ENCODE assay signal across 11 cellular contexts in the genomic region with DNA sequence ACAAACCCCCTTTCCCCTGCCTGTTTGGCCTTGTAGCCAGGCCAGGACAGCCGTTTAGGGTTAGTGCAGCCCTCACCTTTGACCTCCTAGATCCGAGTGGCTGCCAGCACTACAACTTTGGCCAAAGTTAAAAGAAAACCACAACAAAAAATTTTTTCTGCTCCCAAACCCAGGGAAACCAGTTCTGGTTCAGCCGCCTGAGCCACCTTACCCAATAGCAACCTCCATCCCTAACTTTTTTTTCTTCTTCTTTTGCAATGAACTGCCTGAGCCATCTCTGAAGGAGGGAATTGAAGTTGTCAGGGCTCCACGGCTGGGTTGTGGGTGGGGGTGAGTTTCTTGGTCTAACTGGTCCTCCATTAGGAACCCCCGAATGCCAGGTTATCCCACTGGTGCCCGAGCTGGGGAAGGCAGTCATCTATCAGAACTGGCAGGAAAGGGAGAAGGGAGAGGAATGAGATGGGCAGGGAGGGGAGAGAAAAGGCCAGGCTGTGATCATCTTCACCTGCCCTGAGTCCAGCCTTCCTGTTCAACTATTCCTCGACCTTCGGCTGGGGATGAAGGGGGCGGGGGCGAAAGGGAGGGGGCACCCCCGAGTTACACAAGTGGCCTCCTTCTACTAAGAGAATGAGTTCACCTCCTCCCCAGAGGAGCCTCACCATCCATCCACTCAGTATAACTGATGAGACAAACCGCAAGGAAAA. TPM values are rescaled to one million over a fixed set of nuclear protein-coding genes. Genes with fewer than 3 reads are reported as not detected.
A peak's percentile ranks its signal among the peaks of the same experiment; 100 is the strongest.
DNase-seq lines count a peak whose midpoint lies in the region; ATAC-seq and TF ChIP-seq lines count a peak whose summit lies in the region.
"Had no signal": no experiment of that assay in that cellular context is flagged by ENCODE, and none has a peak within 500 bp of the region (broad histone marks: within the 10 kb centered on the region; RNA-seq: fewer than 3 reads in every experiment).

No MANE protein-coding gene starts in this region.

- DNase-seq in SJSA1 (ENCODE audit: low read depth in 1 of 2, low spot score in 2 of 2) (no peak), epithelial cell of proximal tubule (ENCODE audit: low read depth) (no peak), mesenchymal stem cell (peak; percentile 48), tibial nerve (ENCODE audit: low spot score in 2 of 2) (peak; percentile 57 to 71), hippocampal formation (lab: John Stamatoyannopoulos, UW) (no peak)
- DNase-seq: activated B cell treated with CpG ODN at 0.5 μM for 24 hours; activated naive CD4-positive, alpha-beta T cell treated with anti-CD3 and anti-CD28 coated beads, Interleukin-2, amount 50 U/mL, for 16 hours; Karpas-422 had no signal

- H2BK5ac ChIP-seq in mesenchymal stem cell (ENCODE audit: low read depth, low read length, poor library complexity, severe bottlenecking): peak overlapping the region; percentile 77

- H2BK15ac ChIP-seq in mesenchymal stem cell (ENCODE audit: low read depth, poor library complexity, severe bottlenecking): no peak overlapping the region

- no peaks in the 10 kb centered on the region for H3K9me3 ChIP-seq in SJSA1 (replicated peaks)
- no peaks in the 10 kb centered on the region for H3K9me3 ChIP-seq in mesenchymal stem cell (ENCODE audit: control insufficient read depth, low read length)
- H3K9me3 ChIP-seq in tibial nerve: no peaks in the 10 kb centered on the region

- TF ChIP-seq EP300 in tibial nerve (IDR thresholded peaks at IDR 0.05): peak in 1 of 2 donors; percentile 67

- no peak overlapping the region; the same call in 1 of the 2 replicates for H3K4me3 ChIP-seq in SJSA1
- H3K4me3 ChIP-seq in epithelial cell of proximal tubule (ENCODE audit: low read depth, low read length): peak overlapping the region; percentile 94
- peak overlapping the region in 1 of 2 experiments; percentile 83 for H3K4me3 ChIP-seq in mesenchymal stem cell (ENCODE audit: insufficient read depth in 1 of 2, low read depth in 1 of 2, low read length in 2 of 2)
- peak overlapping the region; percentile 46 to 84 (median 66) for H3K4me3 ChIP-seq in tibial nerve

- peak; percentile 27 to 38 for TF ChIP-seq POLR2A in tibial nerve (IDR thresholded peaks at IDR 0.05)

- H3K79me1 ChIP-seq in mesenchymal stem cell (replicated peaks; ENCODE audit: low read length, poor library complexity, severe bottlenecking): no peaks in the 10 kb centered on the region

- peak overlapping the region; percentile 71 for H2BK120ac ChIP-seq in mesenchymal stem cell (ENCODE audit: low read depth, low read length)

- peaks cover 29% of the 10 kb centered on the region for H3K4me1 ChIP-seq in SJSA1 (replicated peaks)
- H3K4me1 ChIP-seq in mesenchymal stem cell (ENCODE audit: control insufficient read depth, insufficient read depth, low read depth, low read length): peaks cover 23% of the 10 kb centered on the region
- H3K4me1 ChIP-seq in tibial nerve: peaks cover 0 to 34% (median 9%) of the 10 kb centered on the region in 4 donors

- peak overlapping the region; percentile 99 for H3K9ac ChIP-seq in mesenchymal stem cell (ENCODE audit: low read length)

- H3K23ac ChIP-seq in mesenchymal stem cell (ENCODE audit: low read length in 2 of 2): no peak overlapping the region

- peak overlapping the region; percentile 35 for H3K4me2 ChIP-seq in mesenchymal stem cell (ENCODE audit: low read length, poor library complexity, severe bottlenecking)

- no peak overlapping the region for H4K91ac ChIP-seq in mesenchymal stem cell (ENCODE audit: low read length)

- H3K27me3 ChIP-seq in SJSA1 (replicated peaks): no peaks in the 10 kb centered on the region
- H3K27me3 ChIP-seq in mesenchymal stem cell (ENCODE audit: control insufficient read depth in 1 of 2, insufficient read depth in 1 of 2, low read length in 2 of 2): no peaks in the 10 kb centered on the region
- H3K27me3 ChIP-seq in tibial nerve: no peaks in the 10 kb centered on the region

- TF ChIP-seq CTCF in epithelial cell of proximal tubule (conservative IDR thresholded peaks at IDR 0.05; ENCODE audit: low read depth, low read length) (no peak), tibial nerve (IDR thresholded peaks at IDR 0.05) (no peak)

- peak overlapping the region; percentile 71 to 92 for H3K4ac ChIP-seq in mesenchymal stem cell (ENCODE audit: low read depth in 1 of 2, low read length in 2 of 2)

- H3K27ac ChIP-seq in SJSA1 (peak overlapping the region; percentile 78; the same call in 1 of the 2 replicates), mesenchymal stem cell (ENCODE audit: low read length, poor library complexity, severe bottlenecking) (peak overlapping the region; percentile 45), tibial nerve (peak overlapping the region; percentile 92 to 99 (median 97))

- WGBS in mesenchymal stem cell: 8% methylated on average over 9 of the region's 12 CpGs
- 5% methylated on average over 12 of the region's 12 CpGs for WGBS in tibial nerve, 2 donors

- no peak overlapping the region for H2AFZ ChIP-seq in mesenchymal stem cell (ENCODE audit: low read depth, low read length)

- peak overlapping the region in 1 of 2 experiments; percentile 59 for H3K14ac ChIP-seq in mesenchymal stem cell (ENCODE audit: low read length in 2 of 2)

- no peaks in the 10 kb centered on the region for H3K36me3 ChIP-seq in SJSA1
- no peaks in the 10 kb centered on the region for H3K36me3 ChIP-seq in mesenchymal stem cell (ENCODE audit: control insufficient read depth in 1 of 2, insufficient read depth in 2 of 2, low read depth in 1 of 2, low read length in 2 of 2)
- no peaks in the 10 kb centered on the region for H3K36me3 ChIP-seq in tibial nerve

- peak overlapping the region; percentile 69 to 100 for H2BK12ac ChIP-seq in mesenchymal stem cell (ENCODE audit: low read length in 2 of 2)

- peak overlapping the region; percentile 70 for H4K8ac ChIP-seq in mesenchymal stem cell (ENCODE audit: low read length)

- H3K18ac ChIP-seq in mesenchymal stem cell (ENCODE audit: low read depth in 1 of 2, low read length in 2 of 2): peak overlapping the region; percentile 34 to 64

- H2AK5ac ChIP-seq in mesenchymal stem cell (ENCODE audit: low read length, severe bottlenecking): peak overlapping the region; percentile 98

- ATAC-seq in GM18498 (IDR thresholded peaks at IDR 0.05; ENCODE audit: unreplicated experiment) (no peak), HG03175 (IDR thresholded peaks at IDR 0.05; ENCODE audit: unreplicated experiment) (no peak), HG02571 (IDR thresholded peaks at IDR 0.05; ENCODE audit: unreplicated experiment) (no peak)

RNA-seq across cellular contexts. Expression of gene NR2F2, which starts 6.2 kb away (rescaled TPM):
- 9.8 and 14.0 TPM in 2 replicates for total RNA-seq in SJSA1 (2014; rRNA removed; shearing (Covaris generic))
- 17.6 and 17.7 TPM in 2 replicates for total RNA-seq in epithelial cell of proximal tubule
- 117 TPM for polyA plus RNA-seq in mesenchymal stem cell (2013, experiment 1 of 2)
- 115 TPM for polyA plus RNA-seq in mesenchymal stem cell (2013, experiment 2 of 2)
- 100 to 1,000 TPM in 3 of 4 donors, 10 to 100 TPM in 1; 70.8 to 129 (median 124) TPM for total RNA-seq in tibial nerve
- total RNA-seq: activated B cell treated with CpG ODN at 0.5 μM for 24 hours had no signal

Comparison
In these comparisons a context has a peak if more than half of its experiments do, and no peak if none do; other contexts are left out.
1. DNase-seq: peak in mesenchymal stem cell (single experiment) and tibial nerve (2 of 2); none in SJSA1 (0 of 2), epithelial cell of proximal tubule (single experiment) and hippocampal formation (0 of 2).
2. H3K27ac ChIP-seq: peak in every context shown above with its lines; median percentile 97 in tibial nerve; 78 in SJSA1; 45 in mesenchymal stem cell.